ENCODE assay signal across 1 cellular context in the genomic region with DNA sequence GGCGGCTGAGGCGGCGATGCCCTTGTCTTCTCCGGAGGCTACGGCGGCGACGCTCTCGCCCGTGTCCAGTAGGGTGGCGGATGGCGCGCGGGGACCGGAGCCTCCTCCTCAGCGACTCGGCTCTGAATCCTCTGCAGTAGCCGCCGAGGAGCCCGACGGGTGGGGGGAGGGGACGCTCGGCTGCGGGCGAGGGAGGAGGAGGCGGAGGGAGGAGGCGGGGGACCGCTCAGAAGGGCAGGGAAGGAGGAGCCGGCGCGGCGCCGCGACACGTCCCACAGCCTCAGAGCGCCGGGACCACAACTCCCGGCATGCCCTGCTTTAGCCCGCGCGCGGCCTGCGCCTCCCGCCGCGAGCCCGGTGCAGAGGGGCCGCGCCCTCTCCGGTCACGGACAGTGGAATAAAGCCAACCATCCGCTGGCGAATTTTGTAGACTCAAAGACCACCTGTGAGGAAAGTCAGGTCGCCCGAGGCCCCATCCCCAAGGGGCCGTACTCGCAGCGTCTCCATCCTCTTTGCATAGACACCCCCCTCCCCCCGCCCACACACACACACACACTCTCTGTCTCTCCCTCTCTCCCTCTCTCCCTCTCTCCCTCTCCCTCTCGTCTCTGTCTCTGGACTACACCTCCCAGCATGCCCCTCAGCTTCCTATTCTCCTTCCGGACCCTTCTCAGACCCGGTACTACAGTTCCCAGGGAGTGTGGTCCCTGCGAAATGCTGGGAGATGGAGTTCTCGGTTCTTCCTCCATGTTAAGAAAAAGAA.
TF ChIP-seq lines count a peak whose summit lies in the region.

FAM168A (minus strand) TSS at position 157 of the 763 bp plus-strand sequence. CDS start 129,638 bp downstream, outside the sequence.

TF ChIP-seq in K562, 482 proteins besides CTCF, POLR2A, EP300 and RAD21 (continued from another document and continues in another):
- TF ChIP-seq EP400 (IDR thresholded peaks at IDR 0.05) (peak; percentile 78), E2F3 (CRISPR knock-in tag; IDR thresholded peaks at IDR 0.05) (peak; percentile 74; the same call in 1 of the 2 replicates), DMBX1 (CRISPR knock-in tag; IDR thresholded peaks at IDR 0.05; ENCODE audit: borderline replicate concordance) (peak; percentile 16; the same call in 1 of the 2 replicates), U2AF1 (optimal IDR thresholded peaks at IDR 0.05; ENCODE audit: low read depth, low read length) (peak; percentile 20), ZBTB17 (CRISPR knock-in tag; IDR thresholded peaks at IDR 0.05) (0 out of 2 replicates have a peak, but pooled peaks have one; percentile 28), RNF2 (IDR thresholded peaks at IDR 0.05) (peak; percentile 51), ZHX1 (conservative IDR thresholded peaks at IDR 0.05; ENCODE audit: low read length) (no peak), DDX20 (tag; IDR thresholded peaks at IDR 0.05; ENCODE audit: low read depth) (no peak), NFE2 (IDR thresholded peaks at IDR 0.05; ENCODE audit: low read depth) (peak; percentile 12; the same call in 1 of the 2 replicates), GABPB1 (CRISPR knock-in tag; IDR thresholded peaks at IDR 0.05) (peak; percentile 96), BRD9 (IDR thresholded peaks at IDR 0.05; ENCODE audit: low read depth, partially characterized antibody) (no peak), SAFB (IDR thresholded peaks at IDR 0.05; ENCODE audit: borderline replicate concordance, low read depth, low read length) (peak; percentile 43; the same call in 1 of the 2 replicates), XRCC5 (IDR thresholded peaks at IDR 0.05; ENCODE audit: low read depth, low read length) (peak; percentile 86; the same call in 1 of the 2 replicates), SREBF1 (IDR thresholded peaks at IDR 0.05; ENCODE audit: borderline replicate concordance, low read depth, low read length) (peak; percentile 61; the same call in 1 of the 2 replicates), ZNF76 (CRISPR knock-in tag; IDR thresholded peaks at IDR 0.05; ENCODE audit: borderline replicate concordance) (no peak), HNRNPLL (IDR thresholded peaks at IDR 0.05; ENCODE audit: low read depth, low read length, poor library complexity, severe bottlenecking) (peak; percentile 8), ZBTB11 (CRISPR knock-in tag; IDR thresholded peaks at IDR 0.05) (peak; percentile 83 to 98 (median 96); a peak in 5 of 6 replicates), POLR2B (IDR thresholded peaks at IDR 0.05; ENCODE audit: low read depth, partially characterized antibody) (peak; percentile 67), HMGXB4 (CRISPR knock-in tag; IDR thresholded peaks at IDR 0.05) (0 out of 2 replicates have a peak, but pooled peaks have one; percentile 53), MAZ (CRISPR knock-in tag; conservative IDR thresholded peaks at IDR 0.05 in 1 of 2, IDR thresholded peaks at IDR 0.05 in 1 of 2) (peak; percentile 96 to 97), PML (IDR thresholded peaks at IDR 0.05; ENCODE audit: low read length) (no peak; the same call in 1 of the 2 replicates), LCOR (CRISPR knock-in tag; IDR thresholded peaks at IDR 0.05) (peak; percentile 24; the same call in 1 of the 2 replicates), TSC22D4 (tag; IDR thresholded peaks at IDR 0.05) (no peak), MCM7 (IDR thresholded peaks at IDR 0.05) (no peak), ZNF124 (CRISPR knock-in tag; IDR thresholded peaks at IDR 0.05) (no peak), ZNF24 (IDR thresholded peaks at IDR 0.05) (0 out of 2 replicates have a peak, but pooled peaks have one; percentile 14), FOXP1 (CRISPR knock-in tag; IDR thresholded peaks at IDR 0.05) (peak; percentile 74; the same call in 1 of the 2 replicates), TRIM28 (IDR thresholded peaks at IDR 0.05) (0 out of 2 replicates have a peak, but pooled peaks have one; percentile 52), MNT (conservative IDR thresholded peaks at IDR 0.05) (peak; percentile 23 to 85; a peak in 3 of 4 replicates), CHD2 (IDR thresholded peaks at IDR 0.05; ENCODE audit: low read depth, low read length) (no peak), RB1 (IDR thresholded peaks at IDR 0.05; ENCODE audit: low read depth) (peak; percentile 80; the same call in 1 of the 2 replicates), ZNF311 (CRISPR knock-in tag; IDR thresholded peaks at IDR 0.05) (no peak), CBX1 (IDR thresholded peaks at IDR 0.05; ENCODE audit: low read depth) (0 out of 2 replicates have a peak, but pooled peaks have one; percentile 42), SUPT5H (IDR thresholded peaks at IDR 0.05) (peak; percentile 75)
- TF ChIP-seq, protein P1, sequence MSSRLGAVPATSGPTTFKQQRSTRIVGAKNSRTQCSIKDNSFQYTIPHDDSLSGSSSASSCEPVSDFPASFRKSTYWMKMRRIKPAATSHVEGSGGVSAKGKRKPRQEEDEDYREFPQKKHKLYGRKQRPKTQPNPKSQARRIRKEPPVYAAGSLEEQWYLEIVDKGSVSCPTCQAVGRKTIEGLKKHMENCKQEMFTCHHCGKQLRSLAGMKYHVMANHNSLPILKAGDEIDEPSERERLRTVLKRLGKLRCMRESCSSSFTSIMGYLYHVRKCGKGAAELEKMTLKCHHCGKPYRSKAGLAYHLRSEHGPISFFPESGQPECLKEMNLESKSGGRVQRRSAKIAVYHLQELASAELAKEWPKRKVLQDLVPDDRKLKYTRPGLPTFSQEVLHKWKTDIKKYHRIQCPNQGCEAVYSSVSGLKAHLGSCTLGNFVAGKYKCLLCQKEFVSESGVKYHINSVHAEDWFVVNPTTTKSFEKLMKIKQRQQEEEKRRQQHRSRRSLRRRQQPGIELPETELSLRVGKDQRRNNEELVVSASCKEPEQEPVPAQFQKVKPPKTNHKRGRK (tag; IDR thresholded peaks at IDR 0.05), result no peak
- TF ChIP-seq, protein P2, sequence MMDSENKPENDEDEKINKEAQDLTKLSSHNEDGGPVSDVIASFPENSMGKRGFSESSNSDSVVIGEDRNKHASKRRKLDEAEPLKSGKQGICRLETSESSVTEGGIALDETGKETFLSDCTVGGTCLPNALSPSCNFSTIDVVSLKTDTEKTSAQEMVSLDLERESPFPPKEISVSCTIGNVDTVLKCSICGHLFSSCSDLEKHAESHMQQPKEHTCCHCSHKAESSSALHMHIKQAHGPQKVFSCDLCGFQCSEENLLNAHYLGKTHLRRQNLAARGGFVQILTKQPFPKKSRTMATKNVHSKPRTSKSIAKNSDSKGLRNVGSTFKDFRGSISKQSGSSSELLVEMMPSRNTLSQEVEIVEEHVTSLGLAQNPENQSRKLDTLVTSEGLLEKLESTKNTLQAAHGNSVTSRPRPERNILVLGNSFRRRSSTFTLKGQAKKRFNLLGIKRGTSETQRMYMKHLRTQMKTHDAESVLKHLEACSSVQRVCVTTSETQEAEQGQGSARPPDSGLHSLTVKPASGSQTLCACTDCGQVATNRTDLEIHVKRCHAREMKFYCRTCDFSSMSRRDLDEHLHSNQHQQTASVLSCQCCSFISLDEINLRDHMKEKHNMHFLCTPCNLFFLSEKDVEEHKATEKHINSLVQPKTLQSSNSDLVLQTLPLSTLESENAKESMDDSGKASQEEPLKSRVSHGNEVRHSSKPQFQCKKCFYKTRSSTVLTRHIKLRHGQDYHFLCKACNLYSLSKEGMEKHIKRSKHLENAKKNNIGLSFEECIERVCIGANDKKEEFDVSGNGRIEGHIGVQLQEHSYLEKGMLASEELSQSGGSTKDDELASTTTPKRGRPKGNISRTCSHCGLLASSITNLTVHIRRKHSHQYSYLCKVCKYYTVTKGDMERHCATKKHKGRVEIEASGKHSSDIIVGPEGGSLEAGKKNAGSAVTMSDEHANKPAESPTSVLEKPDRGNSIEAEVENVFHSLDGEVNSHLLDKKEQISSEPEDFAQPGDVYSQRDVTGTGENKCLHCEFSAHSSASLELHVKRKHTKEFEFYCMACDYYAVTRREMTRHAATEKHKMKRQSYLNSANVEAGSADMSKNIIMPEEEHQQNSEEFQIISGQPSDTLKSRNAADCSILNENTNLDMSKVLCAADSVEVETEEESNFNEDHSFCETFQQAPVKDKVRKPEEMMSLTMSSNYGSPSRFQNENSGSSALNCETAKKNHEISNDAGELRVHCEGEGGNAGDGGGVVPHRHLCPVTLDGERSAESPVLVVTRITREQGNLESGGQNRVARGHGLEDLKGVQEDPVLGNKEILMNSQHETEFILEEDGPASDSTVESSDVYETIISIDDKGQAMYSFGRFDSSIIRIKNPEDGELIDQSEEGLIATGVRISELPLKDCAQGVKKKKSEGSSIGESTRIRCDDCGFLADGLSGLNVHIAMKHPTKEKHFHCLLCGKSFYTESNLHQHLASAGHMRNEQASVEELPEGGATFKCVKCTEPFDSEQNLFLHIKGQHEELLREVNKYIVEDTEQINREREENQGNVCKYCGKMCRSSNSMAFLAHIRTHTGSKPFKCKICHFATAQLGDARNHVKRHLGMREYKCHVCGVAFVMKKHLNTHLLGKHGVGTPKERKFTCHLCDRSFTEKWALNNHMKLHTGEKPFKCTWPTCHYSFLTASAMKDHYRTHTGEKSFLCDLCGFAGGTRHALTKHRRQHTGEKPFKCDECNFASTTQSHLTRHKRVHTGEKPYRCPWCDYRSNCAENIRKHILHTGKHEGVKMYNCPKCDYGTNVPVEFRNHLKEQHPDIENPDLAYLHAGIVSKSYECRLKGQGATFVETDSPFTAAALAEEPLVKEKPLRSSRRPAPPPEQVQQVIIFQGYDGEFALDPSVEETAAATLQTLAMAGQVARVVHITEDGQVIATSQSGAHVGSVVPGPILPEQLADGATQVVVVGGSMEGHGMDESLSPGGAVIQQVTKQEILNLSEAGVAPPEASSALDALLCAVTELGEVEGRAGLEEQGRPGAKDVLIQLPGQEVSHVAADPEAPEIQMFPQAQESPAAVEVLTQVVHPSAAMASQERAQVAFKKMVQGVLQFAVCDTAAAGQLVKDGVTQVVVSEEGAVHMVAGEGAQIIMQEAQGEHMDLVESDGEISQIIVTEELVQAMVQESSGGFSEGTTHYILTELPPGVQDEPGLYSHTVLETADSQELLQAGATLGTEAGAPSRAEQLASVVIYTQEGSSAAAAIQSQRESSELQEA (IDR thresholded peaks at IDR 0.05; ENCODE audit: low read depth), result peak; percentile 68
